1 cellular context compared by ENCODE assay signal in genomic region chr5:143636951-143637528, GRCh38.
TF ChIP-seq lines count a peak whose summit lies in the region.

No MANE protein-coding gene starts in this region.

TF ChIP-seq in HepG2, 621 proteins besides CTCF, POLR2A, EP300 and RAD21 (continued from another document and continues in another):
- TF ChIP-seq GMEB2 (CRISPR knock-in tag; IDR thresholded peaks at IDR 0.05; ENCODE audit: low read depth) (no peak), JUN (CRISPR knock-in tag; IDR thresholded peaks at IDR 0.05) (0 out of 2 replicates have a peak, but pooled peaks have one; percentile 25), ZNF101 (CRISPR knock-in tag; IDR thresholded peaks at IDR 0.05; ENCODE audit: borderline replicate concordance, low read depth) (no peak), ARNT (IDR thresholded peaks at IDR 0.05) (no peak), ATF2 (CRISPR knock-in tag; IDR thresholded peaks at IDR 0.05) (peak; percentile 58; the same call in 1 of the 2 replicates), ELF3 (CRISPR knock-in tag; IDR thresholded peaks at IDR 0.05) (peak; percentile 82), SOX5 (CRISPR knock-in tag; IDR thresholded peaks at IDR 0.05; ENCODE audit: borderline replicate concordance) (peak; percentile 62; the same call in 1 of the 2 replicates), MAFF (IDR thresholded peaks at IDR 0.05; ENCODE audit: low read depth, low read length) (no peak), ZNF710 (CRISPR knock-in tag; IDR thresholded peaks at IDR 0.05; ENCODE audit: borderline replicate concordance) (no peak), TFAP4 (IDR thresholded peaks at IDR 0.05; ENCODE audit: borderline replicate concordance, low read depth) (0 out of 2 replicates have a peak, but pooled peaks have one; percentile 9), ZNF33B (CRISPR knock-in tag; IDR thresholded peaks at IDR 0.05) (no peak), PLSCR1 (CRISPR knock-in tag; IDR thresholded peaks at IDR 0.05; ENCODE audit: borderline replicate concordance) (no peak), KIAA2018 (CRISPR knock-in tag; IDR thresholded peaks at IDR 0.05; ENCODE audit: borderline replicate concordance) (no peak), NFIC (IDR thresholded peaks at IDR 0.05; ENCODE audit: low read length) (peak; percentile 35; the same call in 1 of the 2 replicates), HMG20A (CRISPR knock-in tag; IDR thresholded peaks at IDR 0.05; ENCODE audit: borderline replicate concordance) (peak; percentile 35; the same call in 1 of the 2 replicates), PAWR (CRISPR knock-in tag; IDR thresholded peaks at IDR 0.05; ENCODE audit: borderline replicate concordance) (no peak), ISL2 (CRISPR knock-in tag; IDR thresholded peaks at IDR 0.05) (peak; percentile 73; the same call in 1 of the 2 replicates), IRX3 (CRISPR knock-in tag; IDR thresholded peaks at IDR 0.05; ENCODE audit: borderline replicate concordance, low read depth) (no peak), ZNF337 (CRISPR knock-in tag; IDR thresholded peaks at IDR 0.05; ENCODE audit: borderline replicate concordance, low read depth) (no peak), CENPX (CRISPR knock-in tag; IDR thresholded peaks at IDR 0.05) (no peak), ATF7-NPFF (CRISPR knock-in tag; IDR thresholded peaks at IDR 0.05; ENCODE audit: low read depth) (no peak), GATAD2A (CRISPR knock-in tag; IDR thresholded peaks at IDR 0.05) (peak; percentile 86), KDM1A (CRISPR knock-in tag; IDR thresholded peaks at IDR 0.05) (no peak), HNF4A (CRISPR knock-in tag; IDR thresholded peaks at IDR 0.05) (peak; percentile 75), RORA (CRISPR knock-in tag; IDR thresholded peaks at IDR 0.05) (no peak), ZBTB25 (CRISPR knock-in tag; IDR thresholded peaks at IDR 0.05) (0 out of 2 replicates have a peak, but pooled peaks have one; percentile 3), ZNF383 (CRISPR knock-in tag; IDR thresholded peaks at IDR 0.05; ENCODE audit: borderline replicate concordance) (no peak), TEAD3 (CRISPR knock-in tag; optimal IDR thresholded peaks at IDR 0.05; ENCODE audit: borderline replicate concordance) (no peak), TCF7L2 (IDR thresholded peaks at IDR 0.05; ENCODE audit: low read depth, low read length) (no peak), SRF (IDR thresholded peaks at IDR 0.05; ENCODE audit: low read depth, low read length) (no peak), SSRP1 (CRISPR knock-in tag; IDR thresholded peaks at IDR 0.05) (no peak), DRAP1 (CRISPR knock-in tag; IDR thresholded peaks at IDR 0.05) (0 out of 2 replicates have a peak, but pooled peaks have one; percentile 27), SOX13 (IDR thresholded peaks at IDR 0.05) (no peak), SOX13 (CRISPR knock-in tag; conservative IDR thresholded peaks at IDR 0.05 in 1 of 2, IDR thresholded peaks at IDR 0.05 in 1 of 2) (peak in 1 of 2 experiments; percentile 62; a peak in 1 of 4 replicates), LCORL (IDR thresholded peaks at IDR 0.05) (peak; percentile 58; the same call in 1 of the 2 replicates), LCORL (CRISPR knock-in tag; IDR thresholded peaks at IDR 0.05) (0 out of 2 replicates have a peak, but pooled peaks have one; percentile 53), ADNP (CRISPR knock-in tag; IDR thresholded peaks at IDR 0.05) (no peak), TRAFD1 (CRISPR knock-in tag; IDR thresholded peaks at IDR 0.05; ENCODE audit: borderline replicate concordance) (no peak), SP2 (CRISPR knock-in tag; IDR thresholded peaks at IDR 0.05) (no peak), CCDC6 (CRISPR knock-in tag; IDR thresholded peaks at IDR 0.05) (no peak), ZNF503 (CRISPR knock-in tag; IDR thresholded peaks at IDR 0.05) (no peak)
